8 cellular contexts compared by ENCODE assay signal in the genomic region with DNA sequence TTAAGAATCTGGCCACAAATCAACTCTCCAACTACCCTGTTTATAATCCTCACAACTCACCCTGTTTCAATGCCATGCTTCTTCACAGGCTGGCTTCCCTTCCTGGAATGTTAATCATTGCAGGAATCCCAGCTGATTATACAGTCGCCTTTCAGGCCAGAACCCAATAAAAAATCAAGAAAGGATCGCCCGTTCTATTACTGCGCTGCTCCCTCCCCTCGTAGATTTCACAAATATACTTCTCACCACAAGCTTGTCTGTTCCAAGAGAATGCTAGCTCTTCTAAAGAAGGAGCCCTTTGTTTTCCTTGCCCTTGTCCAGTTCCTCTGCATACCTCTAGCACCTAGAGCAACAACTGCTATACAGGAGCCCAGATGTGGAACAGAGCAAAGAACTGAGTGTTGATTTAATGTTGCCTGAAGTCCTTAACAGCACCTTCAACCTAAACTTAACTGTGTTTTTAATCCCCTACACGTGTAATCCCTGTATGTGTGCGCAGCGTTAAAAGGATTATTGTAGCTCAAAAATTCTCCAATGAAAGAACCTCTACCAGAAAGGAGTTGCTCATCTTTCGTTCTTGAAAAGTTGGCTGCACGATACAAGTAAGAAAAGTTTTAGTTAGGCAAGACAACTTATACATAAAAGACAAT. TPM values are rescaled to one million over a fixed set of nuclear protein-coding genes. Genes with fewer than 3 reads are reported as not detected.
A peak's percentile ranks its signal among the peaks of the same experiment; 100 is the strongest.
DNase-seq lines count a peak whose midpoint lies in the region; ATAC-seq lines count a peak whose summit lies in the region.

No MANE protein-coding gene starts in this region.

- H3K4me1 ChIP-seq in ectodermal cell (ENCODE audit: control insufficient read depth, insufficient read depth, low read length) = peaks cover 12% of the 10 kb centered on the region
- peaks cover 69% of the 10 kb centered on the region for H3K4me1 ChIP-seq in mononuclear cell (ENCODE audit: insufficient read depth, low read length)

- H3K27ac ChIP-seq in ectodermal cell (ENCODE audit: insufficient read depth, low read depth, low read length, poor library complexity, severe bottlenecking) = peak overlapping the region; percentile 80

- H3K4me3 ChIP-seq in GM08714 (ENCODE audit: low read length) (peak overlapping the region; percentile 77), MG63 (peak overlapping the region; percentile 83), ectodermal cell (ENCODE audit: insufficient read depth, low read depth, low read length) (peak overlapping the region; percentile 79), mononuclear cell (ENCODE audit: low read length) (peak overlapping the region; percentile 76)

- WGBS in ectodermal cell, 2 experiments = 6 to 8% methylated on average over 10 of the region's 10 CpGs

- ATAC-seq in GM21717 (IDR thresholded peaks at IDR 0.05; ENCODE audit: unreplicated experiment) (no peak), GM18517 (IDR thresholded peaks at IDR 0.05; ENCODE audit: unreplicated experiment) (no peak), GM21390 (IDR thresholded peaks at IDR 0.05; ENCODE audit: unreplicated experiment) (no peak)

- DNase-seq in MG63 = peak; percentile 7
- no peak for DNase-seq in MV-4-11 (lab: John Stamatoyannopoulos, UW)

- H3K27me3 ChIP-seq in MG63 (no peaks in the 10 kb centered on the region), ectodermal cell (ENCODE audit: control insufficient read depth, insufficient read depth, low read length, poor library complexity, severe bottlenecking) (no peaks in the 10 kb centered on the region), mononuclear cell (ENCODE audit: insufficient read depth, low read length) (no peaks in the 10 kb centered on the region)

- H3K9me3 ChIP-seq in MG63 = no peaks in the 10 kb centered on the region
- H3K9me3 ChIP-seq in ectodermal cell (ENCODE audit: control insufficient read depth, low read length) = no peaks in the 10 kb centered on the region
- H3K9me3 ChIP-seq in mononuclear cell (ENCODE audit: low read depth, low read length) = no peaks in the 10 kb centered on the region

- H3K36me3 ChIP-seq in MG63 (peaks cover 8% of the 10 kb centered on the region; the same call in 1 of the 2 replicates), ectodermal cell (ENCODE audit: control insufficient read depth, insufficient read depth, low read length) (no peaks in the 10 kb centered on the region)

RNA-seq across cellular contexts. Expression of a gene that starts 1.0 kb away (rescaled TPM):
- total RNA-seq in MG63 (2014; rRNA removed; shearing (Covaris generic); ENCODE audit: low replicate concordance) = 18.1 and 21.8 TPM in 2 replicates
- 62.9 TPM for polyA plus RNA-seq in ectodermal cell (2013, experiment 1 of 4)
- polyA plus RNA-seq in ectodermal cell (2013, experiment 2 of 4) = 65.2 TPM
- 61.3 TPM for polyA plus RNA-seq in ectodermal cell (2013, experiment 3 of 4)
- polyA plus RNA-seq in ectodermal cell (2013, experiment 4 of 4) = 65.1 TPM
- 17.9 TPM for total RNA-seq in mononuclear cell
